22 cellular contexts compared by ENCODE assay signal in genomic region chr3:194154346-194154745, GRCh38. TPM values are rescaled to one million over a fixed set of nuclear protein-coding genes. Genes with fewer than 3 reads are reported as not detected.
DNase-seq lines count a peak whose midpoint lies in the region; ATAC-seq, FAIRE-seq and TF ChIP-seq lines count a peak whose summit lies in the region.
"Had no signal": no experiment of that assay in that cellular context is flagged by ENCODE, and none has a peak within 500 bp of the region (broad histone marks: within the 10 kb centered on the region; RNA-seq: fewer than 3 reads in every experiment).

No MANE protein-coding gene starts in this region.

- no peak for TF ChIP-seq EP300 in HepG2 (IDR thresholded peaks at IDR 0.05; ENCODE audit: low read depth in 2 of 2, low read length in 2 of 2)
- no peak for TF ChIP-seq EP300 in HepG2 (CRISPR knock-in tag; IDR thresholded peaks at IDR 0.05; ENCODE audit: borderline replicate concordance)

- H3K4me1 ChIP-seq in HepG2 (ENCODE audit: insufficient read depth, low read length) = peaks cover 34% of the 10 kb centered on the region
- peaks cover 0 to 11% (median 8%) of the 10 kb centered on the region in 4 donors for H3K4me1 ChIP-seq in right lobe of liver
- H3K4me1 ChIP-seq in esophagus (ENCODE audit: control insufficient read depth in 2 of 2, insufficient read depth in 2 of 2, low read length in 1 of 2) = peaks cover 0 to 6% of the 10 kb centered on the region in 2 donors
- H3K4me1 ChIP-seq: BLaER1 had no signal

- no peak overlapping the region for H3K4me3 ChIP-seq in HepG2 (replicated peaks in 1 of 3; ENCODE audit: insufficient read depth in 1 of 3, low read depth in 2 of 3, low read length in 3 of 3)
- H3K4me3 ChIP-seq in right lobe of liver = no peak overlapping the region
- no peak overlapping the region for H3K4me3 ChIP-seq in esophagus (ENCODE audit: low read depth in 1 of 2, low read length in 2 of 2)
- H3K4me3 ChIP-seq: BLaER1, GM23248 had no signal

- H3K36me3 ChIP-seq in HepG2 (replicated peaks in 1 of 2; ENCODE audit: control insufficient read depth in 1 of 2, insufficient read depth in 2 of 2, low read length in 2 of 2) (no peaks in the 10 kb centered on the region), right lobe of liver (no peaks in the 10 kb centered on the region), esophagus (ENCODE audit: control insufficient read depth in 2 of 2, insufficient read depth in 2 of 2, low read length in 1 of 2) (no peaks in the 10 kb centered on the region)
- H3K36me3 ChIP-seq: BLaER1 had no signal

- H3K9me3 Mint-ChIP-seq in type B pancreatic cell = peaks cover 16% of the 10 kb centered on the region

- H3K27me3 ChIP-seq in HepG2 (ENCODE audit: control insufficient read depth in 1 of 2, insufficient read depth in 2 of 2, low read length in 2 of 2) (peaks cover 0 to 2% of the 10 kb centered on the region in 2 experiments; a peak in 2 of 5 replicates), right lobe of liver (no peaks in the 10 kb centered on the region), esophagus (ENCODE audit: control insufficient read depth in 1 of 2, insufficient read depth in 2 of 2, low read length in 2 of 2) (no peaks in the 10 kb centered on the region)
- H3K27me3 ChIP-seq: BLaER1 had no signal

- no peak overlapping the region for H3K27ac ChIP-seq in HepG2 (ENCODE audit: extremely low read length, insufficient read depth, low read length)
- H3K27ac ChIP-seq in right lobe of liver = no peak overlapping the region
- H3K27ac ChIP-seq in esophagus (ENCODE audit: low read depth in 2 of 2, low read length in 1 of 2) = peak overlapping the region; percentile 16 to 84
- H3K27ac ChIP-seq: 22Rv1, BLaER1, C4-2B, GM23248 had no signal

- intact Hi-C loops in HepG2 (cut with micrococcal nuclease; ENCODE audit: unreplicated experiment) = no loop called here
- intact Hi-C loops in right lobe of liver (cut with DNase I) = loop anchor here (10.0 kb wide), 2 partner anchors 110 to 160 kb away; no protein-coding TSS in a partner anchor

- no TSS peak for BruUV-seq in HepG2 (replicated peaks; lab: Mats Ljungman, UMichigan)

- no peaks in the 10 kb centered on the region for H3K9me3 ChIP-seq in HepG2 (ENCODE audit: low read length)
- H3K9me3 ChIP-seq in right lobe of liver = no peaks in the 10 kb centered on the region
- peaks cover 0 to 5% of the 10 kb centered on the region in 2 donors for H3K9me3 ChIP-seq in esophagus (ENCODE audit: control insufficient read depth in 2 of 2, insufficient read depth in 1 of 2, low read depth in 1 of 2, low read length in 1 of 2)

- no peak for TF ChIP-seq POLR2A in HepG2 (IDR thresholded peaks at IDR 0.05; ENCODE audit: insufficient read depth in 1 of 2, low read depth in 2 of 2, low read length in 2 of 2)
- TF ChIP-seq POLR2A in right lobe of liver (IDR thresholded peaks at IDR 0.05) = no peak

- TF ChIP-seq CTCF in HepG2 (CRISPR knock-in tag; IDR thresholded peaks at IDR 0.05) (no peak), right lobe of liver (IDR thresholded peaks at IDR 0.05) (no peak), type B pancreatic cell (conservative IDR thresholded peaks at IDR 0.05) (no peak)

- ATAC-seq in HepG2 (no peak), right lobe of liver (no peak), GM21528 (IDR thresholded peaks at IDR 0.05; ENCODE audit: low FRiP score, unreplicated experiment) (no peak)
- ATAC-seq: CD8-positive, alpha-beta T cell; HCT116 had no signal

- peaks cover 12% of the 10 kb centered on the region for H3K4me1 Mint-ChIP-seq in type B pancreatic cell (ENCODE audit: unreplicated experiment)
- H3K4me1 Mint-ChIP-seq: B cell; CD4-positive, CD25-positive, alpha-beta regulatory T cell had no signal

- no peak overlapping the region for H3K4me2 ChIP-seq in HepG2 (ENCODE audit: low read depth, low read length)
- H3K4me2 ChIP-seq: BLaER1 had no signal

- no peak for TF ChIP-seq RAD21 in HepG2 (CRISPR knock-in tag; IDR thresholded peaks at IDR 0.05)

- CTCF ChIA-PET in HepG2 (lab: Yijun Ruan, JAX; ENCODE audit: low intra/inter-chr PET ratio, low total read pairs) = no interaction called here

- POLR2A ChIA-PET in HepG2 (lab: Yijun Ruan, JAX) = interaction anchor here (1.3 kb wide), 1 partner anchor 18 kb away, joined by 3 read pairs; the partner anchor contains the start of gene HES1

- H3K27ac Mint-ChIP-seq in type B pancreatic cell = peak overlapping the region; percentile 27
- H3K27ac Mint-ChIP-seq: B cell; CD4-positive, CD25-positive, alpha-beta regulatory T cell; CD8-positive, alpha-beta T cell; H9; HFFc6 had no signal

- no peaks in the 10 kb centered on the region for H3K36me3 Mint-ChIP-seq in type B pancreatic cell
- H3K36me3 Mint-ChIP-seq: CD4-positive, CD25-positive, alpha-beta regulatory T cell; CD8-positive, alpha-beta T cell had no signal

- in situ Hi-C loops in HepG2 (cut with HindIII; ENCODE audit: extremely low pct_ligation_motif_present, low pct_unique_long_range_greater_than_20kb) = no loop called here

- H3K4me3 Mint-ChIP-seq in type B pancreatic cell = no peak overlapping the region
- H3K4me3 Mint-ChIP-seq: B cell; CD4-positive, CD25-positive, alpha-beta regulatory T cell; CD8-positive, alpha-beta T cell; H9; HFFc6 had no signal

- DNase-seq in HepG2 (ENCODE audit: low spot score) = no peak
- no peak for DNase-seq in right lobe of liver
- DNase-seq in type B pancreatic cell (ENCODE audit: extremely low spot score, unreplicated experiment) = no peak
- DNase-seq in anterior cingulate cortex (lab: John Stamatoyannopoulos, UW) = no peak
- DNase-seq: Caco-2; CD4-positive, CD25-positive, alpha-beta regulatory T cell; CD8-positive, alpha-beta T cell; DMS153; DND-41; GM23248; H9; HFFc6 had no signal

- H3K9ac ChIP-seq in HepG2 (ENCODE audit: insufficient read depth, low read depth, low read length) = no peak overlapping the region
- H3K9ac ChIP-seq: BLaER1, GM23248 had no signal

- no peak overlapping the region for H2AFZ ChIP-seq in HepG2 (ENCODE audit: low read length)
- H2AFZ ChIP-seq: GM23248 had no signal

- WGBS in HepG2 (ENCODE audit: low lambda C conversion rate) = 69% methylated on average over 5 of the region's 6 CpGs
- 95% methylated on average over 4 of the region's 6 CpGs for WGBS in right lobe of liver (ENCODE audit: insufficient coverage, low coverage, low lambda C conversion rate, missing lambda C conversion rate)
- WGBS in esophagus, 2 donors = 94 to 97% methylated on average over 6 of the region's 6 CpGs

- no peaks in the 10 kb centered on the region for H4K20me1 ChIP-seq in HepG2 (ENCODE audit: insufficient read depth, low read length)
- H4K20me1 ChIP-seq: BLaER1 had no signal

- no peaks in the 10 kb centered on the region for H3K79me2 ChIP-seq in HepG2 (ENCODE audit: insufficient read depth, low read length)

- H3K27me3 Mint-ChIP-seq in type B pancreatic cell = no peaks in the 10 kb centered on the region

- no peak for FAIRE-seq in HepG2 (lab: Jason Lieb, UNC)
- FAIRE-seq: A204.1, G401.6, GM12892 had no signal

TF ChIP-seq in HepG2, 621 proteins besides CTCF, POLR2A, EP300 and RAD21:
- TF ChIP-seq ZNF331 (CRISPR knock-in tag; IDR thresholded peaks at IDR 0.05) (peak; percentile 99), PCBP2 (optimal IDR thresholded peaks at IDR 0.05; ENCODE audit: low read depth, low read length, poor library complexity, severe bottlenecking) (no peak)
TF ChIP-seq in HepG2: peak in this region for 1.

RNA-seq across cellular contexts. Expression of gene HES1, which starts 18.4 kb away (rescaled TPM):
- 15.0 and 19.8 TPM in 2 replicates for total RNA-seq in HepG2 (2016; rRNA removed; fragmentation: Illumina TruSeq; extraction: Trizol)
- total RNA-seq in HepG2 (2016; cell fraction: cytosol; rRNA removed; fragmentation: Illumina TruSeq; extraction: Trizol; ENCODE audit: low read depth) = 16.2 and 16.8 TPM in 2 replicates
- 14.9 and 18.9 TPM in 2 replicates for total RNA-seq in HepG2 (2016; cell fraction: insoluble cytoplasmic fraction; rRNA removed; fragmentation: Illumina TruSeq; extraction: Trizol)
- total RNA-seq in HepG2 (2016; cell fraction: membrane; rRNA removed; fragmentation: Illumina TruSeq; extraction: Trizol) = 17.2 and 18.1 TPM in 2 replicates
- 20.8 and 25.5 TPM in 2 replicates for total RNA-seq in HepG2 (2016; cell fraction: nucleus; rRNA removed; fragmentation: Illumina TruSeq; extraction: Trizol)
- 15.4 and 16.6 TPM in 2 replicates for polyA plus RNA-seq in HepG2 (2011; rRNA removed)
- 13.8 and 15.8 TPM in 2 replicates for polyA plus RNA-seq in HepG2 (2011; cell fraction: cytosol; rRNA removed)
- polyA plus RNA-seq in HepG2 (2011; cell fraction: nucleus; rRNA removed) = 27.8 and 33.4 TPM in 2 replicates
- polyA plus RNA-seq in HepG2 (2012) = 20.4 and 25.8 TPM in 2 replicates
- 3.5 and 4.3 TPM in 2 replicates for polyA plus RNA-seq in HepG2 (2016; cell fraction: cytosol; fragmentation: Illumina TruSeq; extraction: Trizol; ENCODE audit: low read depth)
- polyA plus RNA-seq in HepG2 (2016; cell fraction: insoluble cytoplasmic fraction; fragmentation: Illumina TruSeq; extraction: Trizol; ENCODE audit: low read depth) = 14.5 and 15.2 TPM in 2 replicates
- 4.3 and 4.5 TPM in 2 replicates for polyA plus RNA-seq in HepG2 (2016; cell fraction: membrane; fragmentation: Illumina TruSeq; extraction: Trizol; ENCODE audit: low read depth)
- polyA plus RNA-seq in HepG2 (2016; cell fraction: nucleus; fragmentation: Illumina TruSeq; extraction: Trizol; ENCODE audit: insufficient read depth, low read depth) = 31.4 and 34.9 TPM in 2 replicates
- 4.8 and 36.7 TPM in 2 replicates for polyA minus RNA-seq in HepG2 (2011; rRNA and poly(A)+ RNA removed; ENCODE audit: low replicate concordance)
- 37.8 and 44.8 TPM in 2 replicates for polyA minus RNA-seq in HepG2 (2011; cell fraction: cytosol; rRNA and poly(A)+ RNA removed)
- polyA minus RNA-seq in HepG2 (2011; cell fraction: nucleus; rRNA and poly(A)+ RNA removed) = 45.6 and 54.7 TPM in 2 replicates
- 10 to 100 TPM; 12.9 to 40.3 (median 23.4) TPM for total RNA-seq in right lobe of liver
- 10 to 100 TPM; 68.9 to 78.3 TPM for polyA plus RNA-seq in esophagus
- 100 and 180 TPM in 2 replicates for total RNA-seq in type B pancreatic cell (ENCODE audit: low replicate concordance)

Comparison
In these comparisons a context has a peak if more than half of its experiments do, and no peak if none do; other contexts are left out.
1. H3K27ac ChIP-seq: peak in esophagus (2 of 2); none in HepG2 (single experiment) and right lobe of liver (0 of 3).